In the genomic region with DNA sequence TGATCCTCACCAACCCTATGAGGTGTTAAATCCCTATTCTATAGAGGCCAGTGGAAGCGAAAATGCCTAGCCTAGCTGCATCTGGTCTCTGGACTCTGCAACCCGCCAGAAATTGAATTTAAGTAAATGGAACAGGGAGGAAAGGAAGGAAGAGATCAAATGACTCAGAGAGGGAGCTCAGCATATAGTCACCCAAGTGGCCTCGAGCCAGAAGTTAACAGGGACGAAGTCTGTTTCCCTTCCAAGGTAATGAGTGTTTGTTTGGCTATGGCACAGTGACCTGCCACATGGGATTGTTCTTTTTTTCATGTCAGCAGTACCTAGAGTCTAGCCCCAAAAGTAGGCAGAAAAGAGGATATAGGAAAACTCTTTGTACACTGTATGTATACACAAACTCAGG, we compare ENCODE assay signal across 8 cellular contexts.
DNase-seq lines count a peak whose midpoint lies in the region; ATAC-seq, FAIRE-seq and TF ChIP-seq lines count a peak whose summit lies in the region.

No MANE protein-coding gene starts in this region.

- TF ChIP-seq CTCF in A549 (IDR thresholded peaks at IDR 0.05): no peak
- TF ChIP-seq CTCF in spleen (IDR thresholded peaks at IDR 0.05 in 8 of 11, conservative IDR thresholded peaks at IDR 0.05 in 3 of 11): no peak

- H3K27ac Mint-ChIP-seq in stimulated activated naive B cell treated with anti-CD40 and anti-IgM and Interleukin-4, amounts not matched to agents 10 μg/mL and 1 μg/mL and 100 μg/mL, for 72 hours: no peak overlapping the region

- POLR2A ChIA-PET in A549 (lab: Yijun Ruan, JAX): no interaction called here

- H3K4me1 ChIP-seq in A549: peaks cover 22% of the 10 kb centered on the region
- H3K4me1 ChIP-seq in spleen: peaks cover 6 to 83% (median 41%) of the 10 kb centered on the region in 6 donors

- TF ChIP-seq POLR2A in A549 (IDR thresholded peaks at IDR 0.05; ENCODE audit: low read length) (no peak), spleen (IDR thresholded peaks at IDR 0.05) (no peak)

- peak in 1 of 2 experiments; percentile 6; a peak in 1 of 6 replicates for ATAC-seq in A549
- ATAC-seq in SK-N-SH treated with all-trans-retinoic acid at 6 μM for 48 hours: peak; percentile 97
- peak; percentile 28 for ATAC-seq in left ventricle myocardium superior
- no peak for ATAC-seq in GM19463 (IDR thresholded peaks at IDR 0.05; ENCODE audit: unreplicated experiment)
- ATAC-seq in stimulated activated naive B cell treated with anti-CD40 and anti-IgM and Interleukin-4, amounts not matched to agents 10 μg/mL and 1 μg/mL and 100 μg/mL, for 72 hours (replicated peaks): no peak

- H3K36me3 ChIP-seq in spleen: no peaks in the 10 kb centered on the region

- no peak for TF ChIP-seq EP300 in A549 (IDR thresholded peaks at IDR 0.05)

- 0% methylated on average over 4 of the region's 4 CpGs for WGBS in A549 (ENCODE audit: missing lambda C conversion rate)
- 22 to 33% (median 31%) methylated on average over 4 of the region's 4 CpGs for WGBS in spleen, 5 donors

- no peak for TF ChIP-seq RAD21 in A549 (conservative IDR thresholded peaks at IDR 0.05 in 1 of 2, IDR thresholded peaks at IDR 0.05 in 1 of 2)

- FAIRE-seq in A549 (lab: Jason Lieb, UNC): no peak

- no peak overlapping the region for H3K4me3 Mint-ChIP-seq in stimulated activated naive B cell treated with anti-CD40 and anti-IgM and Interleukin-4, amounts not matched to agents 10 μg/mL and 1 μg/mL and 100 μg/mL, for 72 hours

- no peaks in the 10 kb centered on the region for H3K27me3 ChIP-seq in spleen (replicated peaks in 1 of 7)

- H3K27ac ChIP-seq in A549 (peak overlapping the region in 1 of 2 experiments; percentile 22; a peak in 1 of 6 replicates), spleen (peak overlapping the region in 1 of 8 donors; percentile 15)

- H3K9me3 Mint-ChIP-seq in stimulated activated naive B cell treated with anti-CD40 and anti-IgM and Interleukin-4, amounts not matched to agents 10 μg/mL and 1 μg/mL and 100 μg/mL, for 72 hours: no peaks in the 10 kb centered on the region

- H3K4me2 ChIP-seq in A549: peak overlapping the region; percentile 56

- H3K36me3 Mint-ChIP-seq in stimulated activated naive B cell treated with anti-CD40 and anti-IgM and Interleukin-4, amounts not matched to agents 10 μg/mL and 1 μg/mL and 100 μg/mL, for 72 hours: peaks cover 5 to 22% of the 10 kb centered on the region in 2 donors

- peaks cover 27 to 56% of the 10 kb centered on the region in 2 donors for H3K4me1 Mint-ChIP-seq in stimulated activated naive B cell treated with anti-CD40 and anti-IgM and Interleukin-4, amounts not matched to agents 10 μg/mL and 1 μg/mL and 100 μg/mL, for 72 hours

- CTCF ChIA-PET in A549 (lab: Yijun Ruan, JAX): interaction anchor here (1.2 to 1.6 kb wide), 2 partner anchors 24 to 141 kb away, joined by 3 to 5 read pairs; no protein-coding TSS in a partner anchor

- H3K4me3 ChIP-seq in A549 (no peak overlapping the region), spleen (no peak overlapping the region)

- no peaks in the 10 kb centered on the region for H3K9me3 ChIP-seq in A549
- no peaks in the 10 kb centered on the region for H3K9me3 ChIP-seq in spleen

- intact Hi-C loops in left ventricle myocardium superior (cut with micrococcal nuclease): no loop called here
- intact Hi-C loops in spleen (cut with DNase I; ENCODE audit: low total_unique reads): no loop called here

- H3K27me3 Mint-ChIP-seq in stimulated activated naive B cell treated with anti-CD40 and anti-IgM and Interleukin-4, amounts not matched to agents 10 μg/mL and 1 μg/mL and 100 μg/mL, for 72 hours: no peaks in the 10 kb centered on the region

- peak; percentile 17 to 44 for DNase-seq in A549 (ENCODE audit: low read depth in 1 of 2, low spot score in 1 of 2)
- DNase-seq in HS-27A (ENCODE audit: low read depth): peak; percentile 68
- no peak for DNase-seq in left ventricle myocardium superior
- no peak for DNase-seq in NCI-H187 treated with DMSO at 0.1 percent for 48 hours (lab: John Stamatoyannopoulos, UW)
- no peak for DNase-seq in spleen
- no peak for DNase-seq in stimulated activated naive B cell treated with anti-CD40 and anti-IgM and Interleukin-4, amounts not matched to agents 10 μg/mL and 1 μg/mL and 100 μg/mL, for 72 hours

TF ChIP-seq in A549, 52 proteins besides CTCF, POLR2A, EP300 and RAD21:
- no peak for TF ChIP-seq FOSL2 (IDR thresholded peaks at IDR 0.05)
- TF ChIP-seq FOSL2 (CRISPR knock-in tag; IDR thresholded peaks at IDR 0.05): 0 out of 2 replicates have a peak, but pooled peaks have one; percentile 17
- no peak for TF ChIP-seq TP53 (CRISPR knock-in tag; IDR thresholded peaks at IDR 0.05)

TF ChIP-seq in SK-N-SH treated with all-trans-retinoic acid at 6 μM for 48 hours, 23 proteins besides CTCF, POLR2A, EP300 and RAD21:
- TF ChIP-seq OSR1 (CRISPR knock-in tag; IDR thresholded peaks at IDR 0.05) (no peak), SNAI2 (CRISPR knock-in tag; IDR thresholded peaks at IDR 0.05) (no peak), TCF4 (CRISPR knock-in tag; IDR thresholded peaks at IDR 0.05; ENCODE audit: borderline replicate concordance) (peak; percentile 49; the same call in 1 of the 2 replicates), ISL1 (CRISPR knock-in tag; IDR thresholded peaks at IDR 0.05) (peak; percentile 68)
- TF ChIP-seq, protein P1, sequence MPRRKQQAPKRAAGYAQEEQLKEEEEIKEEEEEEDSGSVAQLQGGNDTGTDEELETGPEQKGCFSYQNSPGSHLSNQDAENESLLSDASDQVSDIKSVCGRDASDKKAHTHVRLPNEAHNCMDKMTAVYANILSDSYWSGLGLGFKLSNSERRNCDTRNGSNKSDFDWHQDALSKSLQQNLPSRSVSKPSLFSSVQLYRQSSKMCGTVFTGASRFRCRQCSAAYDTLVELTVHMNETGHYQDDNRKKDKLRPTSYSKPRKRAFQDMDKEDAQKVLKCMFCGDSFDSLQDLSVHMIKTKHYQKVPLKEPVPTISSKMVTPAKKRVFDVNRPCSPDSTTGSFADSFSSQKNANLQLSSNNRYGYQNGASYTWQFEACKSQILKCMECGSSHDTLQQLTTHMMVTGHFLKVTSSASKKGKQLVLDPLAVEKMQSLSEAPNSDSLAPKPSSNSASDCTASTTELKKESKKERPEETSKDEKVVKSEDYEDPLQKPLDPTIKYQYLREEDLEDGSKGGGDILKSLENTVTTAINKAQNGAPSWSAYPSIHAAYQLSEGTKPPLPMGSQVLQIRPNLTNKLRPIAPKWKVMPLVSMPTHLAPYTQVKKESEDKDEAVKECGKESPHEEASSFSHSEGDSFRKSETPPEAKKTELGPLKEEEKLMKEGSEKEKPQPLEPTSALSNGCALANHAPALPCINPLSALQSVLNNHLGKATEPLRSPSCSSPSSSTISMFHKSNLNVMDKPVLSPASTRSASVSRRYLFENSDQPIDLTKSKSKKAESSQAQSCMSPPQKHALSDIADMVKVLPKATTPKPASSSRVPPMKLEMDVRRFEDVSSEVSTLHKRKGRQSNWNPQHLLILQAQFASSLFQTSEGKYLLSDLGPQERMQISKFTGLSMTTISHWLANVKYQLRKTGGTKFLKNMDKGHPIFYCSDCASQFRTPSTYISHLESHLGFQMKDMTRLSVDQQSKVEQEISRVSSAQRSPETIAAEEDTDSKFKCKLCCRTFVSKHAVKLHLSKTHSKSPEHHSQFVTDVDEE (CRISPR knock-in tag; IDR thresholded peaks at IDR 0.05): 0 out of 2 replicates have a peak, but pooled peaks have one; percentile 24

Comparison
In these comparisons a context has a peak if more than half of its experiments do, and no peak if none do; other contexts are left out.
1. ATAC-seq: peak in SK-N-SH treated with all-trans-retinoic acid at 6 μM for 48 hours (single experiment) and left ventricle myocardium superior (single experiment); none in GM19463 (single experiment) and stimulated activated naive B cell treated with anti-CD40 and anti-IgM and Interleukin-4, amounts not matched to agents 10 μg/mL and 1 μg/mL and 100 μg/mL, for 72 hours (0 of 2).
2. DNase-seq: peak in A549 (2 of 2) and HS-27A (single experiment); none in left ventricle myocardium superior (single experiment), NCI-H187 treated with DMSO at 0.1 percent for 48 hours (single experiment), spleen (single experiment) and stimulated activated naive B cell treated with anti-CD40 and anti-IgM and Interleukin-4, amounts not matched to agents 10 μg/mL and 1 μg/mL and 100 μg/mL, for 72 hours (single experiment).